29 cellular contexts compared by ENCODE assay signal in genomic region chr21:42706765-42707164, GRCh38. TPM values are rescaled to one million over a fixed set of nuclear protein-coding genes. Genes with fewer than 3 reads are reported as not detected.
"Had no signal": no experiment of that assay in that cellular context is flagged by ENCODE, and none has a peak within 500 bp of the region (broad histone marks: within the 10 kb centered on the region; RNA-seq: fewer than 3 reads in every experiment).

No MANE protein-coding gene starts in this region.

- H3K27ac ChIP-seq: left lung, lower lobe of right lung, pancreas, prostate gland, spleen, suprapubic skin, thoracic aorta, tibial artery, upper lobe of right lung had no signal

- H3K36me3 ChIP-seq: left lung, lower lobe of right lung, pancreas, prostate gland, spleen, suprapubic skin, thoracic aorta, tibial artery, upper lobe of right lung had no signal

- H3K27me3 Mint-ChIP-seq: stimulated activated naive CD8-positive, alpha-beta T cell treated with anti-CD3 and anti-CD28 coated beads, Interleukin-15, Interleukin-2, amounts not matched to agents 100 ng/mL and 50 ng/mL, for 24 hours had no signal

- H3K4me1 ChIP-seq: left lung, lower lobe of right lung, pancreas, prostate gland, suprapubic skin, tibial artery, upper lobe of right lung had no signal

- H3K9me3 Mint-ChIP-seq: immature natural killer cell; natural killer cell treated with Interleukin-12 subunit alpha and Interleukin-12 subunit beta and Interleukin-15 and Interleukin-18, amount 100 ng/mL, for 72 hours; stimulated activated effector memory CD8-positive, alpha-beta T cell treated with anti-CD3 and anti-CD28 coated beads, Interleukin-12 subunit alpha, Interleukin-12 subunit beta, amount 100 ng/mL, for 72 hours; stimulated activated naive CD8-positive, alpha-beta T cell treated with anti-CD3 and anti-CD28 coated beads, Interleukin-15, Interleukin-2, amounts not matched to agents 100 ng/mL and 50 ng/mL, for 24 hours had no signal

- H3K9me3 ChIP-seq: left lung, lower lobe of right lung, pancreas, prostate gland, spleen, suprapubic skin, thoracic aorta, tibial artery, upper lobe of right lung had no signal

- DNase-seq: hippocampal formation; immature natural killer cell; kidney; left colon; left lung; lower lobe of right lung; mammary epithelial cell; mesenchymal stem cell; naive thymus-derived CD4-positive, alpha-beta T cell; nucleus accumbens; pancreas; retina; right cardiac atrium; small intestine; spleen; stimulated activated CD4-positive, alpha-beta T cell treated with anti-CD3 and anti-CD28 coated beads, Interleukin-4, amount 100 ng/mL, for 24 hours; stimulated activated naive CD4-positive, alpha-beta T cell; tibial artery; trophoblast cell; upper lobe of right lung had no signal

- H3K36me3 Mint-ChIP-seq: immature natural killer cell; natural killer cell treated with Interleukin-12 subunit alpha and Interleukin-12 subunit beta and Interleukin-15 and Interleukin-18, amount 100 ng/mL, for 72 hours; stimulated activated effector memory CD8-positive, alpha-beta T cell treated with anti-CD3 and anti-CD28 coated beads, Interleukin-12 subunit alpha, Interleukin-12 subunit beta, amount 100 ng/mL, for 72 hours had no signal

- H3K4me3 Mint-ChIP-seq: immature natural killer cell; mesothelial cell of epicardium; naive thymus-derived CD4-positive, alpha-beta T cell; natural killer cell treated with Interleukin-12 subunit alpha and Interleukin-12 subunit beta and Interleukin-15 and Interleukin-18, amount 100 ng/mL, for 72 hours; stimulated activated effector memory CD8-positive, alpha-beta T cell treated with anti-CD3 and anti-CD28 coated beads, Interleukin-12 subunit alpha, Interleukin-12 subunit beta, amount 100 ng/mL, for 72 hours; stimulated activated naive CD8-positive, alpha-beta T cell treated with anti-CD3 and anti-CD28 coated beads, Interleukin-15, Interleukin-2, amounts not matched to agents 100 ng/mL and 50 ng/mL, for 24 hours had no signal

- H3K27me3 ChIP-seq: left lung, pancreas, spleen, suprapubic skin, upper lobe of right lung had no signal

- H3K27ac Mint-ChIP-seq: immature natural killer cell; mesothelial cell of epicardium; natural killer cell treated with Interleukin-12 subunit alpha and Interleukin-12 subunit beta and Interleukin-15 and Interleukin-18, amount 100 ng/mL, for 72 hours; stimulated activated effector memory CD8-positive, alpha-beta T cell treated with anti-CD3 and anti-CD28 coated beads, Interleukin-12 subunit alpha, Interleukin-12 subunit beta, amount 100 ng/mL, for 72 hours; stimulated activated naive CD8-positive, alpha-beta T cell treated with anti-CD3 and anti-CD28 coated beads, Interleukin-15, Interleukin-2, amounts not matched to agents 100 ng/mL and 50 ng/mL, for 24 hours had no signal

- H3K4me1 Mint-ChIP-seq: immature natural killer cell; stimulated activated effector memory CD8-positive, alpha-beta T cell treated with anti-CD3 and anti-CD28 coated beads, Interleukin-12 subunit alpha, Interleukin-12 subunit beta, amount 100 ng/mL, for 72 hours had no signal

- ATAC-seq: left colon; left lung; lower lobe of right lung; naive thymus-derived CD4-positive, alpha-beta T cell; natural killer cell treated with Interleukin-12 subunit alpha and Interleukin-12 subunit beta and Interleukin-15 and Interleukin-18, amount 100 ng/mL, for 72 hours; pancreas; right cardiac atrium; sciatic nerve; stimulated activated effector memory CD8-positive, alpha-beta T cell treated with anti-CD3 and anti-CD28 coated beads, Interleukin-12 subunit alpha, Interleukin-12 subunit beta, amount 100 ng/mL, for 72 hours had no signal

- H3K4me3 ChIP-seq: left lung, lower lobe of right lung, pancreas, prostate gland, spleen, suprapubic skin, thoracic aorta, tibial artery, upper lobe of right lung had no signal

RNA-seq across cellular contexts. Expression of gene PDE9A, which starts 53.3 kb away (rescaled TPM):
- total RNA-seq: myocyte had no signal
